2 cellular contexts compared by ENCODE assay signal in the genomic region with DNA sequence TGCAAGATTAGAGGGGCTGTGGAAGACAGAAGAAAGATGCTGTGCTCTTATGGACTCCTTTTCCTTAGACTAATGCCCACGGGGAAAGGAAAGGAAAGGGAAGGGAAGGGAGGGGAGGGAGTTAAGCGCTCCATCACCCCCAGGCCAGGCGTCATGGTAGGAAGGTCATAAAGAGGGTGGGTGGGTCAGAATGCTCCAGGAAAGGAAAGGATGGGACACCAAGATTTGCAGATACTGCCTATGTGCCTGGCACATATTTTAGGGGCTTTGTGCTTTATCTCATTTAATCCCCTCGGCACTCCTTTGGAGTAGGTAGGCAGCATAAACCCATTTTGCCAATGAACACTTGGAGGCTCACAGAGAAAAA.
TF ChIP-seq lines count a peak whose summit lies in the region.

No MANE protein-coding gene starts in this region.

TF ChIP-seq in K562, 482 proteins besides CTCF, POLR2A, EP300 and RAD21 (continued from another document and continues in another):
- TF ChIP-seq TEAD4 (IDR thresholded peaks at IDR 0.05; ENCODE audit: low read length) (no peak), TEAD4 (CRISPR knock-in tag; IDR thresholded peaks at IDR 0.05; ENCODE audit: borderline replicate concordance) (no peak), PCBP1 (IDR thresholded peaks at IDR 0.05; ENCODE audit: low read depth, low read length, poor library complexity, severe bottlenecking) (peak; percentile 66), BMI1 (IDR thresholded peaks at IDR 0.05; ENCODE audit: low read length) (no peak), ZNF639 (CRISPR knock-in tag; conservative IDR thresholded peaks at IDR 0.05 in 1 of 2, IDR thresholded peaks at IDR 0.05 in 1 of 2) (0 out of 4 replicates have a peak, but pooled peaks of 1 of the 2 experiments have one; percentile 31), YY1 (IDR thresholded peaks at IDR 0.05; ENCODE audit: borderline replicate concordance in 1 of 3, control insufficient read depth in 1 of 3, extremely low read depth in 1 of 3, insufficient read depth in 3 of 3, insufficient read length in 1 of 3, insufficient replicate concordance in 2 of 3, low read depth in 1 of 3, low read length in 2 of 3) (no peak), NONO (IDR thresholded peaks at IDR 0.05; ENCODE audit: low read depth in 2 of 2, low read length in 1 of 2) (no peak), CBX5 (IDR thresholded peaks at IDR 0.05; ENCODE audit: borderline replicate concordance, low read depth) (no peak), ETS2 (tag; IDR thresholded peaks at IDR 0.05; ENCODE audit: borderline replicate concordance, poor library complexity, severe bottlenecking) (no peak), CBFB (CRISPR knock-in tag; IDR thresholded peaks at IDR 0.05) (no peak), CREB1 (IDR thresholded peaks at IDR 0.05) (no peak), CREB1 (CRISPR knock-in tag; IDR thresholded peaks at IDR 0.05) (no peak), BCOR (IDR thresholded peaks at IDR 0.05) (no peak), HMG20A (CRISPR knock-in tag; conservative IDR thresholded peaks at IDR 0.05) (no peak), CGGBP1 (CRISPR knock-in tag; IDR thresholded peaks at IDR 0.05) (no peak), MEIS2 (IDR thresholded peaks at IDR 0.05; ENCODE audit: partially characterized antibody) (no peak), ZNF449 (CRISPR knock-in tag; IDR thresholded peaks at IDR 0.05) (no peak), PHF8 (IDR thresholded peaks at IDR 0.05; ENCODE audit: borderline replicate concordance, low read length) (no peak), POLR2AphosphoS5 (IDR thresholded peaks at IDR 0.05; ENCODE audit: control insufficient read depth, insufficient read depth, low read depth, low read length) (no peak), RBM25 (IDR thresholded peaks at IDR 0.05; ENCODE audit: low read depth, low read length, severe bottlenecking) (no peak), ETV1 (tag; conservative IDR thresholded peaks at IDR 0.05; ENCODE audit: low read depth) (no peak), TCF15 (CRISPR knock-in tag; IDR thresholded peaks at IDR 0.05) (no peak), PHTF2 (CRISPR knock-in tag; IDR thresholded peaks at IDR 0.05) (no peak)
- TF ChIP-seq, protein P1, sequence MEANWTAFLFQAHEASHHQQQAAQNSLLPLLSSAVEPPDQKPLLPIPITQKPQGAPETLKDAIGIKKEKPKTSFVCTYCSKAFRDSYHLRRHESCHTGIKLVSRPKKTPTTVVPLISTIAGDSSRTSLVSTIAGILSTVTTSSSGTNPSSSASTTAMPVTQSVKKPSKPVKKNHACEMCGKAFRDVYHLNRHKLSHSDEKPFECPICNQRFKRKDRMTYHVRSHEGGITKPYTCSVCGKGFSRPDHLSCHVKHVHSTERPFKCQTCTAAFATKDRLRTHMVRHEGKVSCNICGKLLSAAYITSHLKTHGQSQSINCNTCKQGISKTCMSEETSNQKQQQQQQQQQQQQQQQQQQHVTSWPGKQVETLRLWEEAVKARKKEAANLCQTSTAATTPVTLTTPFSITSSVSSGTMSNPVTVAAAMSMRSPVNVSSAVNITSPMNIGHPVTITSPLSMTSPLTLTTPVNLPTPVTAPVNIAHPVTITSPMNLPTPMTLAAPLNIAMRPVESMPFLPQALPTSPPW (CRISPR knock-in tag; IDR thresholded peaks at IDR 0.05): peak; percentile 1; the same call in 1 of the 2 replicates
- TF ChIP-seq, protein P2, sequence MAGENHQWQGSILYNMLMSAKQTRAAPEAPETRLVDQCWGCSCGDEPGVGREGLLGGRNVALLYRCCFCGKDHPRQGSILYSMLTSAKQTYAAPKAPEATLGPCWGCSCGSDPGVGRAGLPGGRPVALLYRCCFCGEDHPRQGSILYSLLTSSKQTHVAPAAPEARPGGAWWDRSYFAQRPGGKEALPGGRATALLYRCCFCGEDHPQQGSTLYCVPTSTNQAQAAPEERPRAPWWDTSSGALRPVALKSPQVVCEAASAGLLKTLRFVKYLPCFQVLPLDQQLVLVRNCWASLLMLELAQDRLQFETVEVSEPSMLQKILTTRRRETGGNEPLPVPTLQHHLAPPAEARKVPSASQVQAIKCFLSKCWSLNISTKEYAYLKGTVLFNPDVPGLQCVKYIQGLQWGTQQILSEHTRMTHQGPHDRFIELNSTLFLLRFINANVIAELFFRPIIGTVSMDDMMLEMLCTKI (IDR thresholded peaks at IDR 0.05; ENCODE audit: partially characterized antibody): no peak
- TF ChIP-seq, protein P3, sequence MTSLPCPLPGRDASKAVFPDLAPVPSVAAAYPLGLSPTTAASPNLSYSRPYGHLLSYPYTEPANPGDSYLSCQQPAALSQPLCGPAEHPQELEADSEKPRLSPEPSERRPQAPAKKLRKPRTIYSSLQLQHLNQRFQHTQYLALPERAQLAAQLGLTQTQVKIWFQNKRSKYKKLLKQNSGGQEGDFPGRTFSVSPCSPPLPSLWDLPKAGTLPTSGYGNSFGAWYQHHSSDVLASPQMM (CRISPR knock-in tag; IDR thresholded peaks at IDR 0.05): no peak

TF ChIP-seq in liver, 16 proteins besides CTCF, POLR2A, EP300 and RAD21 (continued from another document):
- no peak for TF ChIP-seq GABPA (IDR thresholded peaks at IDR 0.05 in 1 of 2, conservative IDR thresholded peaks at IDR 0.05 in 1 of 2)
- no peak for TF ChIP-seq MAX (IDR thresholded peaks at IDR 0.05)
- TF ChIP-seq, protein P4, sequence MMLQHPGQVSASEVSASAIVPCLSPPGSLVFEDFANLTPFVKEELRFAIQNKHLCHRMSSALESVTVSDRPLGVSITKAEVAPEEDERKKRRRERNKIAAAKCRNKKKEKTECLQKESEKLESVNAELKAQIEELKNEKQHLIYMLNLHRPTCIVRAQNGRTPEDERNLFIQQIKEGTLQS (IDR thresholded peaks at IDR 0.05): no peak
- no peak for TF ChIP-seq RXRA (IDR thresholded peaks at IDR 0.05)
- TF ChIP-seq YY1 (IDR thresholded peaks at IDR 0.05): no peak
- TF ChIP-seq FOXA1 (IDR thresholded peaks at IDR 0.05): no peak
- TF ChIP-seq JUND (IDR thresholded peaks at IDR 0.05): no peak
- TF ChIP-seq REST (IDR thresholded peaks at IDR 0.05): no peak
- no peak for TF ChIP-seq TAF1 (conservative IDR thresholded peaks at IDR 0.05)
- TF ChIP-seq ZBTB33 (IDR thresholded peaks at IDR 0.05): no peak
- TF ChIP-seq HNF4G (IDR thresholded peaks at IDR 0.05): no peak
